Comparison of ENCODE assay signal across 8 cellular contexts in genomic region chr1:32448186-32448772, GRCh38. TPM values are rescaled to one million over a fixed set of nuclear protein-coding genes. Genes with fewer than 3 reads are reported as not detected.
DNase-seq lines count a peak whose midpoint lies in the region; ATAC-seq, FAIRE-seq and TF ChIP-seq lines count a peak whose summit lies in the region.
"Not testable (repeated sequence)": the region's sequence is repeated elsewhere in the genome, so short reads cannot be mapped to it uniquely, and the experiment has no call there.

No MANE protein-coding gene starts in this region.

- TF ChIP-seq CTCF in 22Rv1 (IDR thresholded peaks at IDR 0.05) (peak; percentile 88), GM12865 (IDR thresholded peaks at IDR 0.05; ENCODE audit: insufficient read depth, low read depth, low read length, missing control alignments) (peak; percentile 79), endothelial cell (IDR thresholded peaks at IDR 0.05; ENCODE audit: unreplicated experiment) (peak; percentile 66), left lung (IDR thresholded peaks at IDR 0.05) (peak; percentile 86)

- H3K4me3 Mint-ChIP-seq in endothelial cell (ENCODE audit: unreplicated experiment) = not testable (repeated sequence)

- H3K36me3 ChIP-seq in left lung; small intestine (ENCODE audit: control insufficient read depth in 2 of 2, insufficient read depth in 2 of 2, low read length in 2 of 2): not testable (repeated sequence)

- not testable (repeated sequence) for H3K4me3 ChIP-seq in GM12865 (ENCODE audit: low read depth, low read length); left lung; small intestine (ENCODE audit: low read depth in 1 of 2, low read length in 2 of 2)

- H3K4me1 ChIP-seq in left lung; small intestine (ENCODE audit: control insufficient read depth in 2 of 2, insufficient read depth in 1 of 2, low read depth in 1 of 2, low read length in 1 of 2): not testable (repeated sequence)

- peak; percentile 84 for ATAC-seq in left lung

- H3K27ac Mint-ChIP-seq in endothelial cell (ENCODE audit: unreplicated experiment) = not testable (repeated sequence)

- H3K9me3 Mint-ChIP-seq in endothelial cell (ENCODE audit: unreplicated experiment) = peaks cover 11% of the 10 kb centered on the region

- peaks cover 10% of the 10 kb centered on the region for H3K36me3 Mint-ChIP-seq in endothelial cell (ENCODE audit: low read depth, unreplicated experiment)

- H3K27me3 ChIP-seq in left lung = peaks cover 0 to 15% of the 10 kb centered on the region in 2 donors
- not testable (repeated sequence) for H3K27me3 ChIP-seq in small intestine (ENCODE audit: control insufficient read depth in 2 of 2, insufficient read depth in 2 of 2, low read length in 2 of 2)

- not testable (repeated sequence) for H3K27ac ChIP-seq in 22Rv1; left lung; small intestine (ENCODE audit: low read depth in 1 of 2, low read length in 1 of 2)

- not testable (repeated sequence) for H3K27me3 Mint-ChIP-seq in endothelial cell (ENCODE audit: unreplicated experiment)

- DNase-seq in GM12865 (ENCODE audit: low read depth) = peak; percentile 73
- peak; percentile 79 for DNase-seq in NCI-H1092 treated with DMSO at 0.1 percent for 48 hours (lab: John Stamatoyannopoulos, UW)
- DNase-seq in RKO (ENCODE audit: low spot score) = peak; percentile 40
- peak; percentile 28 for DNase-seq in activated T-cell treated with anti-CD3 and anti-CD28 coated beads for 24 hours (ENCODE audit: low read depth)
- peak; percentile 63 for DNase-seq in endothelial cell (ENCODE audit: low spot score)
- DNase-seq in left lung = peak in 1 of 2 donors; percentile 58
- DNase-seq in small intestine = peak; percentile 57

- not testable (repeated sequence) for H3K4me1 Mint-ChIP-seq in endothelial cell (ENCODE audit: unreplicated experiment)

- intact Hi-C loops in left lung (cut with DNase I) = not testable (repeated sequence)

- WGBS in small intestine, 3 donors = 37 to 39% (median 38%) methylated on average over 12 of the region's 12 CpGs

- FAIRE-seq in small intestine (lab: Jason Lieb, UNC) = not testable (repeated sequence)

- peaks cover 0 to 10% of the 10 kb centered on the region in 2 donors for H3K9me3 ChIP-seq in left lung
- H3K9me3 ChIP-seq in small intestine (ENCODE audit: control insufficient read depth, low read depth) = not testable (repeated sequence)

RNA-seq across cellular contexts. Expression of gene ZBTB8B, which starts 16.6 kb away (rescaled TPM):
- total RNA-seq in endothelial cell (ENCODE audit: unreplicated experiment) (0.92 TPM), left lung (under 1 TPM; 0.03 TPM)
- polyA plus RNA-seq in small intestine = under 1 TPM in 1 of 3 donors, not detected in 2; 0.03 TPM

RNA-seq across cellular contexts. Expression of gene BSDC1, which starts 54.0 kb away (rescaled TPM):
- 79.0 TPM for total RNA-seq in endothelial cell (ENCODE audit: unreplicated experiment)
- 10 to 100 TPM; 51.2 to 64.8 TPM for total RNA-seq in left lung
- 10 to 100 TPM; 38.5 to 39.7 (median 39.1) TPM for polyA plus RNA-seq in small intestine
